18 cellular contexts compared by ENCODE assay signal in genomic region chr14:100345711-100346110, GRCh38. TPM values are rescaled to one million over a fixed set of nuclear protein-coding genes. Genes with fewer than 3 reads are reported as not detected.
"Had no signal": no experiment of that assay in that cellular context is flagged by ENCODE, and none has a peak within 500 bp of the region (broad histone marks: within the 10 kb centered on the region; RNA-seq: fewer than 3 reads in every experiment).

No MANE protein-coding gene starts in this region.

- H3K27me3 ChIP-seq: adrenal gland, colonic mucosa, suprapubic skin had no signal

- H3K9me3 Mint-ChIP-seq: activated naive CD4-positive, alpha-beta T cell treated with anti-CD3 and anti-CD28 coated beads, Interleukin-2, amount 10 ng/mL, durations not matched to agents 7 days and 5 days; activated T-helper 2 cell treated with anti-CD3 and anti-CD28 coated beads, Interferon-gamma antibody, Interleukin-2, Interleukin-4, amounts not matched to agents 10 μg/mL and 5 μg/mL and 100 μg/mL, durations not matched to agents 14 hours and 24 hours and 36 hours; stimulated activated naive CD8-positive, alpha-beta T cell treated with anti-CD3 and anti-CD28 coated beads, Interleukin-15, Interleukin-2, amounts not matched to agents 100 ng/mL and 50 ng/mL, for 24 hours had no signal

- H3K27me3 Mint-ChIP-seq: activated naive CD4-positive, alpha-beta T cell treated with anti-CD3 and anti-CD28 coated beads, Interleukin-2, amount 10 ng/mL, durations not matched to agents 7 days and 5 days; stimulated activated naive CD8-positive, alpha-beta T cell treated with anti-CD3 and anti-CD28 coated beads, Interleukin-15, Interleukin-2, amounts not matched to agents 100 ng/mL and 50 ng/mL, for 24 hours had no signal

- H3K4me3 ChIP-seq: adrenal gland, colonic mucosa, prostate gland, skin epidermis, suprapubic skin had no signal

- ATAC-seq: activated CD4-positive, CD25-positive, alpha-beta regulatory T cell treated with anti-CD3 and anti-CD28 coated beads, Interleukin-2, amount 50 U/mL, for 24 hours; right cardiac atrium had no signal

- H3K27ac ChIP-seq: adrenal gland, colonic mucosa, prostate gland, skin epidermis, suprapubic skin had no signal

- DNase-seq: activated naive CD4-positive, alpha-beta T cell treated with anti-CD3 and anti-CD28 coated beads, Interleukin-2, amount 10 ng/mL, durations not matched to agents 7 days and 5 days; caudate nucleus; colonic mucosa; foreskin fibroblast; hypothalamus; mesendoderm; nephron progenitor cell; right cardiac atrium; stimulated activated CD4-positive, alpha-beta T cell treated with anti-CD3 and anti-CD28 coated beads, Interleukin-4, amount 100 ng/mL, for 4 hours; trophoblast cell had no signal

- H3K27ac Mint-ChIP-seq: activated naive CD4-positive, alpha-beta T cell treated with anti-CD3 and anti-CD28 coated beads, Interleukin-2, amount 10 ng/mL, durations not matched to agents 7 days and 5 days; activated T-helper 2 cell treated with anti-CD3 and anti-CD28 coated beads, Interferon-gamma antibody, Interleukin-2, Interleukin-4, amounts not matched to agents 10 μg/mL and 5 μg/mL and 100 μg/mL, durations not matched to agents 14 hours and 24 hours and 36 hours; nephron progenitor cell; stimulated activated naive CD8-positive, alpha-beta T cell treated with anti-CD3 and anti-CD28 coated beads, Interleukin-15, Interleukin-2, amounts not matched to agents 100 ng/mL and 50 ng/mL, for 24 hours had no signal

- H3K4me3 Mint-ChIP-seq: activated naive CD4-positive, alpha-beta T cell treated with anti-CD3 and anti-CD28 coated beads, Interleukin-2, amount 10 ng/mL, durations not matched to agents 7 days and 5 days; nephron progenitor cell; stimulated activated naive CD8-positive, alpha-beta T cell treated with anti-CD3 and anti-CD28 coated beads, Interleukin-15, Interleukin-2, amounts not matched to agents 100 ng/mL and 50 ng/mL, for 24 hours had no signal

- H3K36me3 ChIP-seq: colonic mucosa had no signal

- H3K9me3 ChIP-seq: adrenal gland, colonic mucosa, prostate gland, suprapubic skin had no signal

- H3K4me1 ChIP-seq: colonic mucosa, prostate gland had no signal

RNA-seq across cellular contexts. Expression of gene SLC25A47, which starts 22.6 kb away (rescaled TPM):
- polyA plus RNA-seq: endothelial cell of umbilical vein, right cardiac atrium had no signal
